Comparison of ENCODE assay signal across 9 cellular contexts in the genomic region with DNA sequence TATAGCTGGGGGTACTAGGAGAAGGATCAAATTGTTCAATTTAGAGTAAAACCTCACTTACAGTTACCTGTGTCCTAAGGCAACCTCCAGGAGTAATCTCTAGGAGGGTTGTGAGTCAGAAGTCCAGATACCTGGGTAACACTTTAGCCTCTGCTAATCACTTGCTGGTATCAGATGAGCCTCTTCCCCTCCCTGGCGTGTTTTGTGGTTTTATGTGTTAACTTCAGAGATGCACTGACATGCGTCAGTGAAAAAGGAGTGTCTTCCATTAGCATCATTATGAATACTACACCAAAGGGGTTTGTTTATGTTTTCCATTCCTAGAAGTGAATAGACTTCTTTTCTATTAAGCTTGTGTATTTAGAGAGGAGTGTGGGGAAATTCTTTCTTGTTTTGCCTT.
A peak's percentile ranks its signal among the peaks of the same experiment; 100 is the strongest.
DNase-seq lines count a peak whose midpoint lies in the region; ATAC-seq and TF ChIP-seq lines count a peak whose summit lies in the region.
"Had no signal": no experiment of that assay in that cellular context is flagged by ENCODE, and none has a peak within 500 bp of the region (broad histone marks: within the 10 kb centered on the region; RNA-seq: fewer than 3 reads in every experiment).

No MANE protein-coding gene starts in this region.

- no peaks in the 10 kb centered on the region for H3K9me2 ChIP-seq in Karpas-422 (replicated peaks; ENCODE audit: insufficient read depth, low read length)

- POLR2A ChIA-PET in HEK293T (lab: Yijun Ruan, JAX) = interaction anchor here (0.5 kb wide), 1 partner anchor 49 kb away, joined by 3 read pairs; no protein-coding TSS in a partner anchor

- peak overlapping the region; percentile 31 for H3K27ac ChIP-seq in Karpas-422 (ENCODE audit: low read length)

- ATAC-seq in HG03469 (IDR thresholded peaks at IDR 0.05; ENCODE audit: unreplicated experiment) (no peak), HG03280 (IDR thresholded peaks at IDR 0.05; ENCODE audit: unreplicated experiment) (no peak)

- CTCF ChIA-PET in HEK293T (lab: Yijun Ruan, JAX) = interaction anchor here (0.9 kb wide), 1 partner anchor 12 kb away, joined by 3 read pairs; no protein-coding TSS in a partner anchor

- H3K4me1 ChIP-seq in Karpas-422 (ENCODE audit: low read length) = peaks cover 29% of the 10 kb centered on the region

- no peaks in the 10 kb centered on the region for H4K20me1 ChIP-seq in Karpas-422 (ENCODE audit: insufficient read depth, low read depth, low read length)

- peak; percentile 1 to 29 for DNase-seq in activated CD8-positive, alpha-beta memory T cell treated with anti-CD3 and anti-CD28 coated beads for 4 hours (ENCODE audit: low read depth in 2 of 2)
- no peak for DNase-seq in activated CD8-positive, alpha-beta memory T cell treated with anti-CD3 and anti-CD28 coated beads, Interleukin-2, amount 50 U/mL, for 48 hours
- DNase-seq in Karpas-422 = peak; percentile 49
- peak; percentile 19 for DNase-seq in activated gamma-delta T cell treated with anti-CD3 and anti-CD28 coated beads, Interleukin-2, amount 50 U/mL, for 16 hours (ENCODE audit: low read depth)
- peak; percentile 7 for DNase-seq in stimulated activated CD8-positive, alpha-beta memory T cell treated with anti-CD3 and anti-CD28 coated beads, Interleukin-12 subunit alpha, Interleukin-12 subunit beta, amount 100 ng/mL, for 1 hour (ENCODE audit: low read depth)
- no peak for DNase-seq in HEK293T (ENCODE audit: extremely low spot score)
- DNase-seq: endodermal cell had no signal

- no peaks in the 10 kb centered on the region for H3K36me3 ChIP-seq in Karpas-422 (ENCODE audit: insufficient read depth, low read length)

- no peaks in the 10 kb centered on the region for H3K9me3 ChIP-seq in Karpas-422 (ENCODE audit: low read length)

- no peaks in the 10 kb centered on the region for H3K27me3 ChIP-seq in Karpas-422 (ENCODE audit: low read length)

- H3K79me2 ChIP-seq in Karpas-422 (ENCODE audit: low read length) = peaks cover 72% of the 10 kb centered on the region

- H2AFZ ChIP-seq in Karpas-422 (ENCODE audit: low read length) = no peak overlapping the region

- peak overlapping the region; percentile 55 for H3K4me2 ChIP-seq in Karpas-422 (ENCODE audit: low read depth, low read length, poor library complexity, severe bottlenecking)

- H3K9ac ChIP-seq in Karpas-422 (ENCODE audit: low read length) = peak overlapping the region; percentile 8; the same call in 1 of the 2 replicates

- peak overlapping the region; percentile 26; the same call in 1 of the 2 replicates for H3K4me3 ChIP-seq in Karpas-422 (ENCODE audit: low read length)

TF ChIP-seq in HEK293T, 16 proteins besides CTCF, POLR2A, EP300 and RAD21:
- TF ChIP-seq NFRKB (IDR thresholded peaks at IDR 0.05) (no peak), BHLHE40 (IDR thresholded peaks at IDR 0.05; ENCODE audit: borderline replicate concordance) (no peak), ELF4 (IDR thresholded peaks at IDR 0.05) (no peak), FOXK2 (IDR thresholded peaks at IDR 0.05) (no peak), FOXM1 (IDR thresholded peaks at IDR 0.05; ENCODE audit: borderline replicate concordance) (no peak), SUZ12 (IDR thresholded peaks at IDR 0.05) (no peak), ZNF384 (IDR thresholded peaks at IDR 0.05) (no peak), CTBP1 (IDR thresholded peaks at IDR 0.05; ENCODE audit: borderline replicate concordance) (no peak), ARNT (IDR thresholded peaks at IDR 0.05) (no peak), LEF1 (IDR thresholded peaks at IDR 0.05; ENCODE audit: borderline replicate concordance) (no peak), L3MBTL2 (conservative IDR thresholded peaks at IDR 0.05) (no peak), TARDBP (IDR thresholded peaks at IDR 0.05) (no peak), HDGF (IDR thresholded peaks at IDR 0.05; ENCODE audit: borderline replicate concordance) (no peak), FOXA1 (IDR thresholded peaks at IDR 0.05) (no peak)
- TF ChIP-seq, protein P1, sequence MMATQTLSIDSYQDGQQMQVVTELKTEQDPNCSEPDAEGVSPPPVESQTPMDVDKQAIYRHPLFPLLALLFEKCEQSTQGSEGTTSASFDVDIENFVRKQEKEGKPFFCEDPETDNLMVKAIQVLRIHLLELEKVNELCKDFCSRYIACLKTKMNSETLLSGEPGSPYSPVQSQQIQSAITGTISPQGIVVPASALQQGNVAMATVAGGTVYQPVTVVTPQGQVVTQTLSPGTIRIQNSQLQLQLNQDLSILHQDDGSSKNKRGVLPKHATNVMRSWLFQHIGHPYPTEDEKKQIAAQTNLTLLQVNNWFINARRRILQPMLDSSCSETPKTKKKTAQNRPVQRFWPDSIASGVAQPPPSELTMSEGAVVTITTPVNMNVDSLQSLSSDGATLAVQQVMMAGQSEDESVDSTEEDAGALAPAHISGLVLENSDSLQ (IDR thresholded peaks at IDR 0.05) = no peak

Comparison
In these comparisons a context has a peak if more than half of its experiments do, and no peak if none do; other contexts are left out.
1. DNase-seq: peak in activated CD8-positive, alpha-beta memory T cell treated with anti-CD3 and anti-CD28 coated beads for 4 hours (2 of 2), Karpas-422 (single experiment), activated gamma-delta T cell treated with anti-CD3 and anti-CD28 coated beads, Interleukin-2, amount 50 U/mL, for 16 hours (single experiment) and stimulated activated CD8-positive, alpha-beta memory T cell treated with anti-CD3 and anti-CD28 coated beads, Interleukin-12 subunit alpha, Interleukin-12 subunit beta, amount 100 ng/mL, for 1 hour (single experiment); none in activated CD8-positive, alpha-beta memory T cell treated with anti-CD3 and anti-CD28 coated beads, Interleukin-2, amount 50 U/mL, for 48 hours (single experiment) and HEK293T (single experiment).